Comparison of ENCODE assay signal across 8 cellular contexts in genomic region chr7:28685660-28686417, GRCh38.
A peak's percentile ranks its signal among the peaks of the same experiment; 100 is the strongest.
DNase-seq lines count a peak whose midpoint lies in the region; TF ChIP-seq lines count a peak whose summit lies in the region.

No MANE protein-coding gene starts in this region.

- H2AFZ ChIP-seq in PC-9, result peak overlapping the region; percentile 72

- H3K79me2 ChIP-seq in PC-9 (ENCODE audit: low read depth), result peaks cover 14% of the 10 kb centered on the region; the same call in 1 of the 2 replicates

- CTCF ChIA-PET in PC-9 (lab: Charles Lee), result interaction anchor here (0.6 kb wide), 1 partner anchor 212 kb away, joined by 5 read pairs; no protein-coding TSS in a partner anchor

- peaks cover 49% of the 10 kb centered on the region for H3K4me1 ChIP-seq in PC-9 (replicated peaks; ENCODE audit: insufficient read depth)

- H3K27ac ChIP-seq in PC-9 (peak overlapping the region; percentile 80), coronary artery (peak overlapping the region; percentile 62 to 71), skin epidermis (peak overlapping the region in 19 of 21 experiments; percentile 29 to 85 (median 66))

- no peaks in the 10 kb centered on the region for H4K20me1 ChIP-seq in PC-9 (ENCODE audit: insufficient read depth)

- POLR2A ChIA-PET in PC-9 (lab: Charles Lee; ENCODE audit: unreplicated experiment), result interaction anchor here (0.7 to 1.1 kb wide), 2 partner anchors 39 to 74 kb away, joined by 3 to 5 read pairs; no protein-coding TSS in a partner anchor

- H3F3A ChIP-seq in PC-9 (ENCODE audit: insufficient read depth, low read depth), result peaks cover 14% of the 10 kb centered on the region

- intact Hi-C loops in PC-9 (cut with micrococcal nuclease; ENCODE audit: unreplicated experiment), result loop anchor here (1.0 kb wide), 2 partner anchors 12 to 74 kb away; no protein-coding TSS in a partner anchor

- H3K4me2 ChIP-seq in PC-9, result peak overlapping the region; percentile 92

- no peaks in the 10 kb centered on the region for H3K9me2 ChIP-seq in PC-9 (ENCODE audit: insufficient read depth)

- H3K36me3 ChIP-seq in PC-9 (ENCODE audit: low read depth) (no peaks in the 10 kb centered on the region), kidney epithelial cell (ENCODE audit: control insufficient read depth, insufficient read depth, low read length) (no peaks in the 10 kb centered on the region)

- no TSS peak for BruUV-seq in PC-9 (replicated peaks; lab: Mats Ljungman, UMichigan)

- in situ Hi-C loops in GM13977 (cut with MboI; ENCODE audit: low pct_unique_long_range_greater_than_20kb, low sequenced_read_pairs, unreplicated experiment), result no loop called here

- H3K4me3 ChIP-seq in PC-9 (peak overlapping the region; percentile 64), coronary artery (peak overlapping the region; percentile 50), kidney epithelial cell (ENCODE audit: low read depth, low read length) (peak overlapping the region; percentile 33), skin epidermis (peak overlapping the region; percentile 6 to 42 (median 35))

- H3K27me3 ChIP-seq in PC-9 (ENCODE audit: insufficient read depth, low read depth), result no peaks in the 10 kb centered on the region
- no peaks in the 10 kb centered on the region for H3K27me3 ChIP-seq in kidney epithelial cell (ENCODE audit: control insufficient read depth, insufficient read depth, low read length)

- H3K9me3 ChIP-seq in PC-9 (ENCODE audit: insufficient read depth, low read depth), result no peaks in the 10 kb centered on the region

- peak; percentile 52 for DNase-seq in 8988T
- peak; percentile 44 for DNase-seq in GM13977 (ENCODE audit: low spot score)
- peak; percentile 89 for DNase-seq in HT-29 (ENCODE audit: low spot score)
- peak; percentile 90 to 97 for DNase-seq in PC-9
- peak; percentile 97 for DNase-seq in coronary artery (ENCODE audit: low spot score)
- DNase-seq in kidney epithelial cell (ENCODE audit: low read depth), result peak; percentile 96
- DNase-seq in activated CD8-positive, alpha-beta memory T cell treated with anti-CD3 and anti-CD28 coated beads, Interleukin-2, amount 50 U/mL, for 4 hours, result no peak

- TF ChIP-seq CTCF in GM13977 (IDR thresholded peaks at IDR 0.05; ENCODE audit: extremely low read depth, insufficient read depth, missing control alignments), result no peak
- TF ChIP-seq CTCF in PC-9 (conservative IDR thresholded peaks at IDR 0.05), result no peak
- no peak for TF ChIP-seq CTCF in coronary artery (IDR thresholded peaks at IDR 0.05)
- TF ChIP-seq CTCF in kidney epithelial cell (IDR thresholded peaks at IDR 0.05; ENCODE audit: insufficient read depth, low read length, poor library complexity, severe bottlenecking), result no peak
